In the genomic region with DNA sequence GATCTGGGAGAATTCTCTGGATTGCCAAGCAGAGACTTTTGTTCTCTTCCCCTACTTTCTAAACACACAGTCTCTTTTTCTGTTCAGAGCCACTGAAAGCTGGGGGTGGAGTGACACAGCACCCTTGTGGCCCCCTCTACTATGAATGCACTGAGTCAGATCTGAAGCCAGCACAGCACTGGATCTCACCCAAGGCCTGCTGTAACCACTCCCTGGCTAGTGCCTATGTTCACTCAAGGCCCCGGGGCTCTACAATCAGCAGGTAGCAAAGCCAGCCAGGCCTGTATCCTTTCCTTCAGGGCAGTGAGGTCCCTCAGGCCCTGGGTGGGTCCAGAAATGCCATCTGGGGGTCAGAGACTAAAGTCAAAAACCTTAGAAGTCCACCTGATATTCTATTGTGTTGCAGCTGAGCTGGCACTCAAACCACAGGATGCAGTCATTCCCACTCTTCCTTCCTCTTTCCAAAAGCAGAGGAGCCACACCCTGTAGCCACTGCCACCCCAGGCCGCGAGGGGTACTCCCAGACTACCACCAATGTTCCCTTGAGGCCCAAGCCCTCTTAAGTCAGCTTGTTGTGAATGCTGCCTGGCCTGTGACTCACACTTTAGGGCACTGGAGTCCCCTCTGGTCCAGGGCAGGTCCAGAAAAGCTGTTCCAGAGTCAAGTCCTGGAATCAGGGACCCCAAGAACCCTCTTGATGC, we compare ENCODE assay signal across 14 cellular contexts.
DNase-seq lines count a peak whose midpoint lies in the region; ATAC-seq and TF ChIP-seq lines count a peak whose summit lies in the region.
"Had no signal": no experiment of that assay in that cellular context is flagged by ENCODE, and none has a peak within 500 bp of the region (broad histone marks: within the 10 kb centered on the region; RNA-seq: fewer than 3 reads in every experiment).

No MANE protein-coding gene starts in this region.

- TF ChIP-seq CTCF in heart left ventricle (IDR thresholded peaks at IDR 0.05) (no peak), right atrium auricular region (IDR thresholded peaks at IDR 0.05) (no peak), RWPE2 (IDR thresholded peaks at IDR 0.05; ENCODE audit: poor library complexity, severe bottlenecking) (no peak), natural killer cell (IDR thresholded peaks at IDR 0.05) (no peak)

- H3K27me3 ChIP-seq in heart left ventricle (no peaks in the 10 kb centered on the region), right atrium auricular region (no peaks in the 10 kb centered on the region), RWPE2 (ENCODE audit: insufficient read depth, poor library complexity, severe bottlenecking) (no peaks in the 10 kb centered on the region)
- H3K27me3 ChIP-seq: uterus had no signal

- intact Hi-C loops in heart left ventricle (cut with DNase I) (loop anchor here in 1 of 10 donors (10.0 kb wide), 1 partner anchor 514 kb away; no protein-coding TSS in a partner anchor), natural killer cell (cut with micrococcal nuclease) (no loop called here)

- no peaks in the 10 kb centered on the region for H3K4me1 Mint-ChIP-seq in stimulated activated effector memory CD8-positive, alpha-beta T cell treated with anti-CD3 and anti-CD28 coated beads, Interleukin-12 subunit alpha, Interleukin-12 subunit beta, amount 100 ng/mL, for 72 hours
- no peaks in the 10 kb centered on the region for H3K4me1 Mint-ChIP-seq in natural killer cell

- DNase-seq in heart left ventricle = peak in 2 of 5 donors; percentile 25 to 44
- DNase-seq in right atrium auricular region (ENCODE audit: low spot score) = no peak
- DNase-seq in RWPE2 (ENCODE audit: low spot score) = no peak
- peak; percentile 19 for DNase-seq in dermis blood vessel endothelial cell
- no peak for DNase-seq in stimulated activated effector memory CD8-positive, alpha-beta T cell treated with anti-CD3 and anti-CD28 coated beads, Interleukin-12 subunit alpha, Interleukin-12 subunit beta, amount 100 ng/mL, for 72 hours (ENCODE audit: low spot score in 2 of 2)
- DNase-seq in effector CD8-positive, alpha-beta T cell (lab: John Stamatoyannopoulos, UW) = no peak
- no peak for DNase-seq in NCI-H748 (lab: John Stamatoyannopoulos, UW; ENCODE audit: unreplicated experiment)
- no peak for DNase-seq in natural killer cell
- DNase-seq: activated CD8-positive, alpha-beta memory T cell treated with anti-CD3 and anti-CD28 coated beads, Interleukin-2, amount 50 U/mL, for 48 hours; NCI-H2029 treated with DMSO at 0.1 percent for 48 hours; nucleus accumbens; uterus had no signal

- TF ChIP-seq POLR2A in heart left ventricle (IDR thresholded peaks at IDR 0.05) = no peak

- peak in 3 of 4 donors; percentile 56 to 60 (median 58) for ATAC-seq in heart left ventricle
- ATAC-seq in RWPE2 (ENCODE audit: low read depth) = 0 out of 3 replicates have a peak, but pooled peaks have one; percentile 12
- peak; percentile 72 for ATAC-seq in stimulated activated effector memory CD8-positive, alpha-beta T cell treated with anti-CD3 and anti-CD28 coated beads, Interleukin-12 subunit alpha, Interleukin-12 subunit beta, amount 100 ng/mL, for 72 hours
- no peak for ATAC-seq in natural killer cell
- ATAC-seq: A549, left lobe of liver had no signal

- H3K27me3 Mint-ChIP-seq in natural killer cell (ENCODE audit: low read depth in 2 of 2) = peaks cover 4 to 16% of the 10 kb centered on the region in 2 donors

- 12 to 33% (median 26%) methylated on average over 3 of the region's 3 CpGs for WGBS in heart left ventricle, 4 donors

- H3K9me3 ChIP-seq in heart left ventricle = peaks cover 0 to 15% (median 0%) of the 10 kb centered on the region in 12 donors
- peaks cover 0 to 8% of the 10 kb centered on the region in 2 donors for H3K9me3 ChIP-seq in right atrium auricular region
- H3K9me3 ChIP-seq in RWPE2 (ENCODE audit: severe bottlenecking) = no peaks in the 10 kb centered on the region
- H3K9me3 ChIP-seq: A549, uterus had no signal

- peak overlapping the region; percentile 43 for H3K27ac Mint-ChIP-seq in stimulated activated effector memory CD8-positive, alpha-beta T cell treated with anti-CD3 and anti-CD28 coated beads, Interleukin-12 subunit alpha, Interleukin-12 subunit beta, amount 100 ng/mL, for 72 hours
- no peak overlapping the region for H3K27ac Mint-ChIP-seq in natural killer cell

- no peaks in the 10 kb centered on the region for H3K36me3 Mint-ChIP-seq in stimulated activated effector memory CD8-positive, alpha-beta T cell treated with anti-CD3 and anti-CD28 coated beads, Interleukin-12 subunit alpha, Interleukin-12 subunit beta, amount 100 ng/mL, for 72 hours
- H3K36me3 Mint-ChIP-seq in natural killer cell = no peaks in the 10 kb centered on the region

- no peak overlapping the region for H3K4me3 Mint-ChIP-seq in stimulated activated effector memory CD8-positive, alpha-beta T cell treated with anti-CD3 and anti-CD28 coated beads, Interleukin-12 subunit alpha, Interleukin-12 subunit beta, amount 100 ng/mL, for 72 hours
- H3K4me3 Mint-ChIP-seq in natural killer cell = no peak overlapping the region

- no peaks in the 10 kb centered on the region for H3K36me3 ChIP-seq in heart left ventricle
- H3K36me3 ChIP-seq in right atrium auricular region = no peaks in the 10 kb centered on the region
- H3K36me3 ChIP-seq in RWPE2 (ENCODE audit: low read depth) = no peaks in the 10 kb centered on the region
- H3K36me3 ChIP-seq: uterus had no signal

- H3K27ac ChIP-seq in heart left ventricle = no peak overlapping the region
- no peak overlapping the region for H3K27ac ChIP-seq in right atrium auricular region
- peak overlapping the region; percentile 16 for H3K27ac ChIP-seq in RWPE2 (ENCODE audit: poor library complexity, severe bottlenecking)
- H3K27ac ChIP-seq: A549, uterus had no signal

- peaks cover 5% of the 10 kb centered on the region for H3K9me3 Mint-ChIP-seq in stimulated activated effector memory CD8-positive, alpha-beta T cell treated with anti-CD3 and anti-CD28 coated beads, Interleukin-12 subunit alpha, Interleukin-12 subunit beta, amount 100 ng/mL, for 72 hours
- peaks cover 0 to 5% of the 10 kb centered on the region in 2 donors for H3K9me3 Mint-ChIP-seq in natural killer cell

- H3K4me3 ChIP-seq in heart left ventricle (no peak overlapping the region), right atrium auricular region (no peak overlapping the region), RWPE2 (ENCODE audit: severe bottlenecking) (no peak overlapping the region)
- H3K4me3 ChIP-seq: A549, uterus had no signal

- peaks cover 0 to 25% (median 0%) of the 10 kb centered on the region in 12 donors for H3K4me1 ChIP-seq in heart left ventricle
- H3K4me1 ChIP-seq in right atrium auricular region = no peaks in the 10 kb centered on the region
- H3K4me1 ChIP-seq in RWPE2 (ENCODE audit: insufficient read depth, poor library complexity, severe bottlenecking) = peaks cover 30% of the 10 kb centered on the region
- H3K4me1 ChIP-seq: A549, uterus had no signal

Comparison
In these comparisons a context has a peak if more than half of its experiments do, and no peak if none do; other contexts are left out.
1. ATAC-seq: peak in heart left ventricle (3 of 4), RWPE2 (single experiment) and stimulated activated effector memory CD8-positive, alpha-beta T cell treated with anti-CD3 and anti-CD28 coated beads, Interleukin-12 subunit alpha, Interleukin-12 subunit beta, amount 100 ng/mL, for 72 hours (single experiment); none in natural killer cell (0 of 3).